ENCODE assay signal across 1 cellular context in genomic region chr11:59611570-59612565, GRCh38.
TF ChIP-seq lines count a peak whose summit lies in the region.

No MANE protein-coding gene starts in this region.

TF ChIP-seq in HepG2, 621 proteins besides CTCF, POLR2A, EP300 and RAD21 (continued from another document):
- TF ChIP-seq PHF5A (CRISPR knock-in tag; IDR thresholded peaks at IDR 0.05; ENCODE audit: low read depth, unreplicated experiment) = no peak
- TF ChIP-seq ZUFSP (CRISPR knock-in tag; IDR thresholded peaks at IDR 0.05; ENCODE audit: borderline replicate concordance) = no peak
- TF ChIP-seq, protein P1, sequence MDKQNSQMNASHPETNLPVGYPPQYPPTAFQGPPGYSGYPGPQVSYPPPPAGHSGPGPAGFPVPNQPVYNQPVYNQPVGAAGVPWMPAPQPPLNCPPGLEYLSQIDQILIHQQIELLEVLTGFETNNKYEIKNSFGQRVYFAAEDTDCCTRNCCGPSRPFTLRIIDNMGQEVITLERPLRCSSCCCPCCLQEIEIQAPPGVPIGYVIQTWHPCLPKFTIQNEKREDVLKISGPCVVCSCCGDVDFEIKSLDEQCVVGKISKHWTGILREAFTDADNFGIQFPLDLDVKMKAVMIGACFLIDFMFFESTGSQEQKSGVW (CRISPR knock-in tag; IDR thresholded peaks at IDR 0.05; ENCODE audit: borderline replicate concordance) = no peak
- no peak for TF ChIP-seq SNAPC5 (CRISPR knock-in tag; IDR thresholded peaks at IDR 0.05; ENCODE audit: borderline replicate concordance)
- TF ChIP-seq ZNF296 (CRISPR knock-in tag; conservative IDR thresholded peaks at IDR 0.05) = no peak
- 0 out of 2 replicates have a peak, but pooled peaks have one; percentile 54 for TF ChIP-seq NCOR1 (IDR thresholded peaks at IDR 0.05; ENCODE audit: borderline replicate concordance, low read length)
- no peak for TF ChIP-seq ZSCAN20 (CRISPR knock-in tag; IDR thresholded peaks at IDR 0.05; ENCODE audit: borderline replicate concordance)
- TF ChIP-seq ZFP37 (CRISPR knock-in tag; IDR thresholded peaks at IDR 0.05; ENCODE audit: borderline replicate concordance) = no peak
- TF ChIP-seq SAP130 (CRISPR knock-in tag; IDR thresholded peaks at IDR 0.05; ENCODE audit: low read depth) = peak; percentile 28; the same call in 1 of the 2 replicates
- TF ChIP-seq ZNF224 (CRISPR knock-in tag; IDR thresholded peaks at IDR 0.05) = no peak
- no peak for TF ChIP-seq ZNF414 (CRISPR knock-in tag; IDR thresholded peaks at IDR 0.05)
- 0 out of 2 replicates have a peak, but pooled peaks have one; percentile 43 for TF ChIP-seq ZBTB38 (CRISPR knock-in tag; IDR thresholded peaks at IDR 0.05)
- TF ChIP-seq, protein P2, sequence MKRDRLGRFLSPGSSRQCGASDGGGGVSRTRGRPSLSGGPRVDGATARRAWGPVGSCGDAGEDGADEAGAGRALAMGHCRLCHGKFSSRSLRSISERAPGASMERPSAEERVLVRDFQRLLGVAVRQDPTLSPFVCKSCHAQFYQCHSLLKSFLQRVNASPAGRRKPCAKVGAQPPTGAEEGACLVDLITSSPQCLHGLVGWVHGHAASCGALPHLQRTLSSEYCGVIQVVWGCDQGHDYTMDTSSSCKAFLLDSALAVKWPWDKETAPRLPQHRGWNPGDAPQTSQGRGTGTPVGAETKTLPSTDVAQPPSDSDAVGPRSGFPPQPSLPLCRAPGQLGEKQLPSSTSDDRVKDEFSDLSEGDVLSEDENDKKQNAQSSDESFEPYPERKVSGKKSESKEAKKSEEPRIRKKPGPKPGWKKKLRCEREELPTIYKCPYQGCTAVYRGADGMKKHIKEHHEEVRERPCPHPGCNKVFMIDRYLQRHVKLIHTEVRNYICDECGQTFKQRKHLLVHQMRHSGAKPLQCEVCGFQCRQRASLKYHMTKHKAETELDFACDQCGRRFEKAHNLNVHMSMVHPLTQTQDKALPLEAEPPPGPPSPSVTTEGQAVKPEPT (CRISPR knock-in tag; IDR thresholded peaks at IDR 0.05; ENCODE audit: low read depth) = no peak
- TF ChIP-seq TEAD3 (CRISPR knock-in tag; optimal IDR thresholded peaks at IDR 0.05; ENCODE audit: borderline replicate concordance) = peak; percentile 16
- TF ChIP-seq ZNF788 (CRISPR knock-in tag; IDR thresholded peaks at IDR 0.05; ENCODE audit: borderline replicate concordance) = peak; percentile 30; the same call in 1 of the 2 replicates
- 0 out of 2 replicates have a peak, but pooled peaks have one; percentile 29 for TF ChIP-seq PAXIP1 (CRISPR knock-in tag; conservative IDR thresholded peaks at IDR 0.05)
- no peak for TF ChIP-seq SUZ12 (IDR thresholded peaks at IDR 0.05; ENCODE audit: low read depth, low read length)
- TF ChIP-seq ARID2 (CRISPR knock-in tag; IDR thresholded peaks at IDR 0.05; ENCODE audit: borderline replicate concordance) = no peak
- TF ChIP-seq RARA (CRISPR knock-in tag; IDR thresholded peaks at IDR 0.05) = 0 out of 2 replicates have a peak, but pooled peaks have one; percentile 9
- no peak for TF ChIP-seq IRF2 (CRISPR knock-in tag; IDR thresholded peaks at IDR 0.05)
- no peak for TF ChIP-seq ZNF703 (CRISPR knock-in tag; IDR thresholded peaks at IDR 0.05; ENCODE audit: borderline replicate concordance)
- peak; percentile 45; the same call in 1 of the 2 replicates for TF ChIP-seq POGZ (CRISPR knock-in tag; IDR thresholded peaks at IDR 0.05)
- TF ChIP-seq ZNF782 (CRISPR knock-in tag; IDR thresholded peaks at IDR 0.05; ENCODE audit: borderline replicate concordance) = no peak
- TF ChIP-seq MXD3 (CRISPR knock-in tag; IDR thresholded peaks at IDR 0.05) = no peak
- TF ChIP-seq HCFC1 (IDR thresholded peaks at IDR 0.05; ENCODE audit: low read depth, low read length) = no peak
- TF ChIP-seq ZNF556 (CRISPR knock-in tag; IDR thresholded peaks at IDR 0.05; ENCODE audit: borderline replicate concordance) = no peak
- TF ChIP-seq ZMYM2 (CRISPR knock-in tag; IDR thresholded peaks at IDR 0.05) = peak; percentile 20; the same call in 1 of the 2 replicates
- TF ChIP-seq, protein P3, sequence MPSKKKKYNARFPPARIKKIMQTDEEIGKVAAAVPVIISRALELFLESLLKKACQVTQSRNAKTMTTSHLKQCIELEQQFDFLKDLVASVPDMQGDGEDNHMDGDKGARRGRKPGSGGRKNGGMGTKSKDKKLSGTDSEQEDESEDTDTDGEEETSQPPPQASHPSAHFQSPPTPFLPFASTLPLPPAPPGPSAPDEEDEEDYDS (CRISPR knock-in tag; IDR thresholded peaks at IDR 0.05) = 0 out of 2 replicates have a peak, but pooled peaks have one; percentile 10
- TF ChIP-seq HMGA1 (CRISPR knock-in tag; conservative IDR thresholded peaks at IDR 0.05) = no peak
- TF ChIP-seq ZNF331 (CRISPR knock-in tag; IDR thresholded peaks at IDR 0.05) = peak; percentile 79; the same call in 1 of the 2 replicates
- 0 out of 4 replicates have a peak, but pooled peaks of 1 of the 2 experiments have one; percentile 15 for TF ChIP-seq NR2F1 (CRISPR knock-in tag; IDR thresholded peaks at IDR 0.05)
- no peak for TF ChIP-seq ZNF513 (CRISPR knock-in tag; conservative IDR thresholded peaks at IDR 0.05)
- TF ChIP-seq ZSCAN31 (CRISPR knock-in tag; IDR thresholded peaks at IDR 0.05; ENCODE audit: low read depth) = 0 out of 2 replicates have a peak, but pooled peaks have one; percentile 28
